31 cellular contexts compared by ENCODE assay signal in the genomic region with DNA sequence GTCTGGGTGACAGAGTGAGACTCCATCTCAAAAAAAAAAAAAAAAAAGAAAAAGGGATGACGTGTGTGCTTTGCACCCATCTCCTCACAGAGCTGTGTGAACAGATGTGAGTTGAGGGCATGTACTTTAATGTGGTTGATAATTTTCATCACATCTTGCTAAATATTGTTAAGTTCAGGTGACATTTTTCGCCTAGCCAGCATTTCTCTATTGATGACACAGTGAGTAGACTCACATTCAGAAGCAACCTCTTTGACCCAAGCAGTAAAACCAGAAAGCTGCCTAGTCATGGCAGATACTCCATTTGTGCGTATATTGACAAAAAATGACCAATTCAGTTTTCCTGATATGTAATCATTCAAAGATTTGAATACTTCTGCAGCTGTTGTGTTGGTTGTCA.
"Had no signal": no experiment of that assay in that cellular context is flagged by ENCODE, and none has a peak within 500 bp of the region (broad histone marks: within the 10 kb centered on the region; RNA-seq: fewer than 3 reads in every experiment).

No MANE protein-coding gene starts in this region.

- H3K27me3 Mint-ChIP-seq: naive thymus-derived CD4-positive, alpha-beta T cell; progenitor cell of endocrine pancreas; stimulated activated memory B cell treated with anti-CD40 and anti-IgM and Interleukin-4, amounts not matched to agents 10 μg/mL and 1 μg/mL and 100 μg/mL, for 72 hours; stimulated activated naive CD8-positive, alpha-beta T cell treated with anti-CD3 and anti-CD28 coated beads, Interleukin-15, amount 100 ng/mL, for 72 hours; type B pancreatic cell had no signal

- H3K4me3 Mint-ChIP-seq: naive thymus-derived CD4-positive, alpha-beta T cell; natural killer cell; nephron; stimulated activated memory B cell treated with anti-CD40 and anti-IgM and Interleukin-4, amounts not matched to agents 10 μg/mL and 1 μg/mL and 100 μg/mL, for 72 hours; stimulated activated naive CD8-positive, alpha-beta T cell treated with anti-CD3 and anti-CD28 coated beads, Interleukin-15, amount 100 ng/mL, for 72 hours; type B pancreatic cell had no signal

- H3K4me2 ChIP-seq: smooth muscle cell had no signal

- H3K36me3 ChIP-seq: neutrophil, ovary, spleen, suprapubic skin, tibial artery, transverse colon, upper lobe of right lung, uterus had no signal

- H3K27ac Mint-ChIP-seq: naive thymus-derived CD4-positive, alpha-beta T cell; natural killer cell; nephron; progenitor cell of endocrine pancreas; stimulated activated memory B cell treated with anti-CD40 and anti-IgM and Interleukin-4, amounts not matched to agents 10 μg/mL and 1 μg/mL and 100 μg/mL, for 72 hours; stimulated activated naive CD8-positive, alpha-beta T cell treated with anti-CD3 and anti-CD28 coated beads, Interleukin-15, amount 100 ng/mL, for 72 hours; type B pancreatic cell had no signal

- H3K9me3 Mint-ChIP-seq: stimulated activated naive CD8-positive, alpha-beta T cell treated with anti-CD3 and anti-CD28 coated beads, Interleukin-15, amount 100 ng/mL, for 72 hours had no signal

- H3K9me3 ChIP-seq: neutrophil, ovary, psoas muscle, suprapubic skin, testis, tibial artery, transverse colon, upper lobe of right lung had no signal

- H2AFZ ChIP-seq: parathyroid adenoma had no signal

- H3K27ac ChIP-seq: neutrophil, ovary, parathyroid adenoma, psoas muscle, skin epidermis, spleen, suprapubic skin, testis, tibial artery, transverse colon, upper lobe of right lung, uterus had no signal

- H3K4me3 ChIP-seq: ovary, psoas muscle, skin epidermis, smooth muscle cell, spleen, suprapubic skin, testis, tibial artery, transverse colon, upper lobe of right lung, uterus had no signal

- DNase-seq: naive thymus-derived CD4-positive, alpha-beta T cell; natural killer cell; nucleus accumbens; ovary; psoas muscle; spleen; stimulated activated CD4-positive, alpha-beta T cell treated with anti-CD3 and anti-CD28 coated beads, Interleukin-12 subunit alpha, Interleukin-12 subunit beta, amount 100 ng/mL, for 4 hours; stimulated activated CD4-positive, alpha-beta T cell treated with anti-CD3 and anti-CD28 coated beads, Interleukin-1b, Interleukin-23, amount 100 ng/mL, for 48 hours; stimulated activated CD4-positive, alpha-beta T cell treated with anti-CD3 and anti-CD28 coated beads, Interleukin-4, amount 100 ng/mL, for 1 hour; stimulated activated CD4-positive, alpha-beta T cell treated with anti-CD3 and anti-CD28 coated beads, Interleukin-4, amount 100 ng/mL, for 4 hours; stimulated activated CD8-positive, alpha-beta memory T cell treated with anti-CD3 and anti-CD28 coated beads, Interleukin-4, amount 100 ng/mL, for 48 hours; stimulated activated naive CD4-positive, alpha-beta T cell; stimulated activated naive CD8-positive, alpha-beta T cell treated with anti-CD3 and anti-CD28 coated beads, Interleukin-15, amount 100 ng/mL, for 72 hours; stimulated activated naive CD8-positive, alpha-beta T cell treated with anti-CD3 and anti-CD28 coated beads, Interleukin-15, Interleukin-2, amounts not matched to agents 100 U/mL and 50 U/mL, for 24 hours; substantia nigra; testis; tibial artery; transverse colon; upper lobe of right lung; uterus had no signal

- H3K4me1 ChIP-seq: parathyroid adenoma, psoas muscle, spleen, suprapubic skin, testis, tibial artery, transverse colon, upper lobe of right lung, uterus had no signal

- H3K79me2 ChIP-seq: parathyroid adenoma had no signal

- ATAC-seq: naive thymus-derived CD4-positive, alpha-beta T cell; natural killer cell; psoas muscle; right cardiac atrium; sciatic nerve; stimulated activated memory B cell treated with anti-CD40 and anti-IgM and Interleukin-4, amounts not matched to agents 10 μg/mL and 1 μg/mL and 100 μg/mL, for 72 hours; stimulated activated naive CD8-positive, alpha-beta T cell treated with anti-CD3 and anti-CD28 coated beads, Interleukin-15, amount 100 ng/mL, for 72 hours; stimulated activated naive CD8-positive, alpha-beta T cell treated with anti-CD3 and anti-CD28 coated beads, Interleukin-15, Interleukin-2, amounts not matched to agents 100 U/mL and 50 U/mL, for 24 hours; upper lobe of right lung had no signal

- H3K36me3 Mint-ChIP-seq: naive thymus-derived CD4-positive, alpha-beta T cell; natural killer cell; stimulated activated memory B cell treated with anti-CD40 and anti-IgM and Interleukin-4, amounts not matched to agents 10 μg/mL and 1 μg/mL and 100 μg/mL, for 72 hours had no signal

- H3K4me1 Mint-ChIP-seq: naive thymus-derived CD4-positive, alpha-beta T cell; natural killer cell; nephron; stimulated activated memory B cell treated with anti-CD40 and anti-IgM and Interleukin-4, amounts not matched to agents 10 μg/mL and 1 μg/mL and 100 μg/mL, for 72 hours; stimulated activated naive CD8-positive, alpha-beta T cell treated with anti-CD3 and anti-CD28 coated beads, Interleukin-15, amount 100 ng/mL, for 72 hours had no signal

- H3K27me3 ChIP-seq: neutrophil, ovary, spleen, suprapubic skin, testis, tibial artery, transverse colon, upper lobe of right lung, uterus had no signal
